ENCODE assay signal across 8 cellular contexts in the genomic region with DNA sequence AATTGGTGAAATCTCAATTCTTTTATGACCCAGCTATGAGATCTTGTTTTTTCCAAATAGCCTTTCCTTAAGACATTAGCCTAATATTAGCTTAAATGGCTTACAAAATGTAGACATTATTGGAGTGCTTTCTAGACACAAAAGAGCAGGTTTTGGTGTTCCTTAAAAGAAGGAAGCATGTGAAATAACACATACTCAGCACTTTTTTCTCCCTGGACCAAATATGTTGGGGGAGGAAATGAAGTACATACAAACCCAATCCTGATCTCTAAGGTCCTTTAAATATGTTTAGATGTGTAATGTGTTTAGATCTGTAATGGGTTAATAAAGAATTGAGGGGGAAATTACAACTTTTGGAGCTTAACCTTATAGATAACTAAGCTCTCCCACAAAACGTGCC.
"Had no signal": no experiment of that assay in that cellular context is flagged by ENCODE, and none has a peak within 500 bp of the region (broad histone marks: within the 10 kb centered on the region; RNA-seq: fewer than 3 reads in every experiment).

No MANE protein-coding gene starts in this region.

- H3K36me3 Mint-ChIP-seq: IgD-negative memory B cell had no signal

- H3K4me3 Mint-ChIP-seq: GM23338, HFFc6 had no signal

- H3K36me3 ChIP-seq: HAP-1 had no signal

- H2AFZ ChIP-seq: GM23338 had no signal

- ATAC-seq: GM23338, HCT116 had no signal

- H3K27ac Mint-ChIP-seq: GM23338, HFFc6, IgD-negative memory B cell had no signal

- H3K4me3 ChIP-seq: GM23338, HAP-1 had no signal

- H3K4me2 ChIP-seq: GM23338 had no signal

- DNase-seq: H7, HFFc6, KG1 had no signal

- H3K9me3 ChIP-seq: HAP-1 had no signal

- H3K27ac ChIP-seq: HL-60 had no signal

- H3K9me3 Mint-ChIP-seq: GM23338, HFFc6 had no signal
